ENCODE assay signal across 3 cellular contexts in the genomic region with DNA sequence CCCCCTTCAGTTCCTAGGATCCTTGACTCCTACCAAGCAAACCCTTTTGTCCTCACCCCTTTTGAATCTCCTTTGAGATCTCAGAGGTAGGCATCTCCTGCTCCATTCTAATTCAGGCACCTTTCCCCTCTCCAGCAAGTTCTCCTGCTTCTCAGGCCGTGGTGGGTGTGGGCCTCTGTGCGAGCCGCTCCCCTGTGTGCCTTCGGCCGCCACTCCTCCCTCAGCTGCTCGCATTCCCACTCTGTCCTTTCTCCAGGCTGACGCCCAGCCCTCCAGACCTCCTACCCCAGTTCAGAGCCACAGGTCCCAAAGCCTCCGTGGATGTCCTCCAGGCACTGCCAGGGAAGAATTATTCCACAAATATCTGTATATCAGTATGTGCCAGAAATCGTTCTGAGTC.
"Had no signal": no experiment of that assay in that cellular context is flagged by ENCODE, and none has a peak within 500 bp of the region (broad histone marks: within the 10 kb centered on the region; RNA-seq: fewer than 3 reads in every experiment).

No MANE protein-coding gene starts in this region.

- ATAC-seq: GM12878 had no signal

- H3K4me3 ChIP-seq: GM12878 had no signal

- DNase-seq: GDM1, GF-D8 had no signal
